ENCODE assay signal across 19 cellular contexts in genomic region chr7:4109481-4110110, GRCh38.
DNase-seq lines count a peak whose midpoint lies in the region; ATAC-seq and TF ChIP-seq lines count a peak whose summit lies in the region.
"Had no signal": no experiment of that assay in that cellular context is flagged by ENCODE, and none has a peak within 500 bp of the region (broad histone marks: within the 10 kb centered on the region; RNA-seq: fewer than 3 reads in every experiment).

No MANE protein-coding gene starts in this region.

- H3K4me3 Mint-ChIP-seq in activated CD8-positive, alpha-beta T cell treated with anti-CD3 and anti-CD28 coated beads, Interleukin-2, amount 10 ng/mL, durations not matched to agents 7 days and 5 days: no peak overlapping the region
- H3K4me3 Mint-ChIP-seq: CD4-positive, CD25-positive, alpha-beta regulatory T cell had no signal

- no peak for ATAC-seq in HG02759 (IDR thresholded peaks at IDR 0.05; ENCODE audit: unreplicated experiment)
- no peak for ATAC-seq in activated CD8-positive, alpha-beta T cell treated with anti-CD3 and anti-CD28 coated beads, Interleukin-2, amount 10 ng/mL, durations not matched to agents 7 days and 5 days
- no peak for ATAC-seq in GM21786 (IDR thresholded peaks at IDR 0.05; ENCODE audit: unreplicated experiment)

- H3K27ac ChIP-seq in coronary artery: no peak overlapping the region
- H3K27ac ChIP-seq in spleen: peak overlapping the region in 3 of 8 donors; percentile 13 to 44 (median 35)
- H3K27ac ChIP-seq: PC-9, SJSA1 had no signal

- no peaks in the 10 kb centered on the region for H3K4me1 ChIP-seq in spleen
- H3K4me1 ChIP-seq: SJSA1 had no signal

- TF ChIP-seq CTCF in coronary artery (IDR thresholded peaks at IDR 0.05) (no peak), spleen (IDR thresholded peaks at IDR 0.05 in 8 of 11, conservative IDR thresholded peaks at IDR 0.05 in 3 of 11) (no peak)

- POLR2A ChIA-PET in activated CD8-positive, alpha-beta T cell treated with anti-CD3 and anti-CD28 coated beads, Interleukin-2, amount 10 ng/mL, durations not matched to agents 7 days and 5 days (lab: Charles Lee): no interaction called here

- no peaks in the 10 kb centered on the region for H3K36me3 Mint-ChIP-seq in activated CD8-positive, alpha-beta T cell treated with anti-CD3 and anti-CD28 coated beads, Interleukin-2, amount 10 ng/mL, durations not matched to agents 7 days and 5 days (ENCODE audit: low read depth)
- H3K36me3 Mint-ChIP-seq: CD4-positive, CD25-positive, alpha-beta regulatory T cell had no signal

- DNase-seq in NOMO-1 treated with DMSO at 0.1 percent for 48 hours (lab: John Stamatoyannopoulos, UW; ENCODE audit: unreplicated experiment): peak; percentile 61
- peak; percentile 45 for DNase-seq in coronary artery (ENCODE audit: low spot score)
- peak; percentile 79 for DNase-seq in medulla oblongata (ENCODE audit: extremely low spot score)
- peak; percentile 69 for DNase-seq in spleen
- no peak for DNase-seq in activated CD8-positive, alpha-beta T cell treated with anti-CD3 and anti-CD28 coated beads, Interleukin-2, amount 10 ng/mL, durations not matched to agents 7 days and 5 days
- DNase-seq in islet precursor cell: no peak
- DNase-seq: AML-193; CD4-positive, CD25-positive, alpha-beta regulatory T cell; COR-L47; DMS 273 treated with DMSO at 0.1 percent for 48 hours; HCEC 1CT; NCI-H1105 treated with DMSO at 0.1 percent for 48 hours; NCI-H1694; NCI-H2081 treated with DMSO at 0.1 percent for 48 hours; NCI-H446 treated with DMSO at 0.1 percent for 48 hours; PC-9 had no signal

- no peaks in the 10 kb centered on the region for H3K27me3 Mint-ChIP-seq in activated CD8-positive, alpha-beta T cell treated with anti-CD3 and anti-CD28 coated beads, Interleukin-2, amount 10 ng/mL, durations not matched to agents 7 days and 5 days (ENCODE audit: low read depth)
- H3K27me3 Mint-ChIP-seq: CD4-positive, CD25-positive, alpha-beta regulatory T cell had no signal

- intact Hi-C loops in spleen (cut with DNase I; ENCODE audit: low total_unique reads): no loop called here

- H3K4me1 Mint-ChIP-seq in activated CD8-positive, alpha-beta T cell treated with anti-CD3 and anti-CD28 coated beads, Interleukin-2, amount 10 ng/mL, durations not matched to agents 7 days and 5 days (ENCODE audit: low read depth): no peaks in the 10 kb centered on the region
- H3K4me1 Mint-ChIP-seq: CD4-positive, CD25-positive, alpha-beta regulatory T cell had no signal

- H3K9me3 Mint-ChIP-seq in activated CD8-positive, alpha-beta T cell treated with anti-CD3 and anti-CD28 coated beads, Interleukin-2, amount 10 ng/mL, durations not matched to agents 7 days and 5 days (ENCODE audit: insufficient read depth): no peaks in the 10 kb centered on the region

- H3K4me3 ChIP-seq in coronary artery (no peak overlapping the region), spleen (no peak overlapping the region)
- H3K4me3 ChIP-seq: PC-9, SJSA1 had no signal

- no peak overlapping the region for H3K27ac Mint-ChIP-seq in activated CD8-positive, alpha-beta T cell treated with anti-CD3 and anti-CD28 coated beads, Interleukin-2, amount 10 ng/mL, durations not matched to agents 7 days and 5 days
- H3K27ac Mint-ChIP-seq: CD4-positive, CD25-positive, alpha-beta regulatory T cell had no signal

- H3K9me3 ChIP-seq in spleen: no peaks in the 10 kb centered on the region
- H3K9me3 ChIP-seq: SJSA1 had no signal

- whole genome bisulfite sequencing in spleen, 5 donors: 78 to 84% (median 78%) methylated on average over 16 of the region's 16 CpGs

- no peak for TF ChIP-seq POLR2A in spleen (IDR thresholded peaks at IDR 0.05)

- H3K27me3 ChIP-seq in spleen (replicated peaks in 1 of 7): no peaks in the 10 kb centered on the region
- H3K27me3 ChIP-seq: SJSA1 had no signal

- CTCF ChIA-PET in activated CD8-positive, alpha-beta T cell treated with anti-CD3 and anti-CD28 coated beads, Interleukin-2, amount 10 ng/mL, durations not matched to agents 7 days and 5 days (lab: Charles Lee): no interaction called here

- H3K36me3 ChIP-seq in spleen: peaks cover 0 to 18% (median 3%) of the 10 kb centered on the region in 6 donors

Comparison
In these comparisons a context has a peak if more than half of its experiments do, and no peak if none do; other contexts are left out.
1. DNase-seq: peak in NOMO-1 treated with DMSO at 0.1 percent for 48 hours (single experiment), coronary artery (single experiment), medulla oblongata (single experiment) and spleen (single experiment); none in activated CD8-positive, alpha-beta T cell treated with anti-CD3 and anti-CD28 coated beads, Interleukin-2, amount 10 ng/mL, durations not matched to agents 7 days and 5 days (single experiment) and islet precursor cell (single experiment).